Comparison of ENCODE assay signal across 1 cellular context in genomic region chr17:930258-930657, GRCh38.
TF ChIP-seq lines count a peak whose summit lies in the region.

No MANE protein-coding gene starts in this region.

TF ChIP-seq in HepG2, 621 proteins besides CTCF, POLR2A, EP300 and RAD21 (continued from another document and continues in another):
- TF ChIP-seq ZBTB37 (CRISPR knock-in tag; IDR thresholded peaks at IDR 0.05): peak; percentile 29; the same call in 1 of the 2 replicates
- TF ChIP-seq, protein P1, sequence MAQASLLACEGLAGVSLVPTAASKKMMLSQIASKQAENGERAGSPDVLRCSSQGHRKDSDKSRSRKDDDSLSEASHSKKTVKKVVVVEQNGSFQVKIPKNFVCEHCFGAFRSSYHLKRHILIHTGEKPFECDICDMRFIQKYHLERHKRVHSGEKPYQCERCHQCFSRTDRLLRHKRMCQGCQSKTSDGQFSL (CRISPR knock-in tag; IDR thresholded peaks at IDR 0.05): no peak
- peak; percentile 31; the same call in 1 of the 2 replicates for TF ChIP-seq STAG1 (CRISPR knock-in tag; IDR thresholded peaks at IDR 0.05)
- peak; percentile 94 for TF ChIP-seq TBX2 (CRISPR knock-in tag; IDR thresholded peaks at IDR 0.05; ENCODE audit: borderline replicate concordance)
- TF ChIP-seq, protein P2, sequence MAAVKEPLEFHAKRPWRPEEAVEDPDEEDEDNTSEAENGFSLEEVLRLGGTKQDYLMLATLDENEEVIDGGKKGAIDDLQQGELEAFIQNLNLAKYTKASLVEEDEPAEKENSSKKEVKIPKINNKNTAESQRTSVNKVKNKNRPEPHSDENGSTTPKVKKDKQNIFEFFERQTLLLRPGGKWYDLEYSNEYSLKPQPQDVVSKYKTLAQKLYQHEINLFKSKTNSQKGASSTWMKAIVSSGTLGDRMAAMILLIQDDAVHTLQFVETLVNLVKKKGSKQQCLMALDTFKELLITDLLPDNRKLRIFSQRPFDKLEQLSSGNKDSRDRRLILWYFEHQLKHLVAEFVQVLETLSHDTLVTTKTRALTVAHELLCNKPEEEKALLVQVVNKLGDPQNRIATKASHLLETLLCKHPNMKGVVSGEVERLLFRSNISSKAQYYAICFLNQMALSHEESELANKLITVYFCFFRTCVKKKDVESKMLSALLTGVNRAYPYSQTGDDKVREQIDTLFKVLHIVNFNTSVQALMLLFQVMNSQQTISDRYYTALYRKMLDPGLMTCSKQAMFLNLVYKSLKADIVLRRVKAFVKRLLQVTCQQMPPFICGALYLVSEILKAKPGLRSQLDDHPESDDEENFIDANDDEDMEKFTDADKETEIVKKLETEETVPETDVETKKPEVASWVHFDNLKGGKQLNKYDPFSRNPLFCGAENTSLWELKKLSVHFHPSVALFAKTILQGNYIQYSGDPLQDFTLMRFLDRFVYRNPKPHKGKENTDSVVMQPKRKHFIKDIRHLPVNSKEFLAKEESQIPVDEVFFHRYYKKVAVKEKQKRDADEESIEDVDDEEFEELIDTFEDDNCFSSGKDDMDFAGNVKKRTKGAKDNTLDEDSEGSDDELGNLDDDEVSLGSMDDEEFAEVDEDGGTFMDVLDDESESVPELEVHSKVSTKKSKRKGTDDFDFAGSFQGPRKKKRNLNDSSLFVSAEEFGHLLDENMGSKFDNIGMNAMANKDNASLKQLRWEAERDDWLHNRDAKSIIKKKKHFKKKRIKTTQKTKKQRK (IDR thresholded peaks at IDR 0.05; ENCODE audit: low read length): no peak
- peak; percentile 79; the same call in 1 of the 2 replicates for TF ChIP-seq ZMAT3 (CRISPR knock-in tag; conservative IDR thresholded peaks at IDR 0.05)
- TF ChIP-seq SRSF1 (optimal IDR thresholded peaks at IDR 0.05; ENCODE audit: low read depth, low read length): no peak
- no peak for TF ChIP-seq ZNF235 (CRISPR knock-in tag; IDR thresholded peaks at IDR 0.05; ENCODE audit: borderline replicate concordance)
- TF ChIP-seq CCDC6 (CRISPR knock-in tag; IDR thresholded peaks at IDR 0.05): peak; percentile 64; the same call in 1 of the 2 replicates
- TF ChIP-seq MED13 (CRISPR knock-in tag; IDR thresholded peaks at IDR 0.05): no peak
- TF ChIP-seq KMT2B (CRISPR knock-in tag; IDR thresholded peaks at IDR 0.05): peak; percentile 55; the same call in 1 of the 2 replicates
- TF ChIP-seq ETS1 (CRISPR knock-in tag; IDR thresholded peaks at IDR 0.05): no peak
- TF ChIP-seq, protein P3, sequence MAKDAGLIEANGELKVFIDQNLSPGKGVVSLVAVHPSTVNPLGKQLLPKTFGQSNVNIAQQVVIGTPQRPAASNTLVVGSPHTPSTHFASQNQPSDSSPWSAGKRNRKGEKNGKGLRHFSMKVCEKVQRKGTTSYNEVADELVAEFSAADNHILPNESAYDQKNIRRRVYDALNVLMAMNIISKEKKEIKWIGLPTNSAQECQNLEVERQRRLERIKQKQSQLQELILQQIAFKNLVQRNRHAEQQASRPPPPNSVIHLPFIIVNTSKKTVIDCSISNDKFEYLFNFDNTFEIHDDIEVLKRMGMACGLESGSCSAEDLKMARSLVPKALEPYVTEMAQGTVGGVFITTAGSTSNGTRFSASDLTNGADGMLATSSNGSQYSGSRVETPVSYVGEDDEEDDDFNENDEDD (CRISPR knock-in tag; IDR thresholded peaks at IDR 0.05; ENCODE audit: borderline replicate concordance): no peak
- TF ChIP-seq, protein P4, sequence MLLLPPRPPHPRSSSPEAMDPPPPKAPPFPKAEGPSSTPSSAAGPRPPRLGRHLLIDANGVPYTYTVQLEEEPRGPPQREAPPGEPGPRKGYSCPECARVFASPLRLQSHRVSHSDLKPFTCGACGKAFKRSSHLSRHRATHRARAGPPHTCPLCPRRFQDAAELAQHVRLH (CRISPR knock-in tag; IDR thresholded peaks at IDR 0.05; ENCODE audit: borderline replicate concordance, low read depth): peak; percentile 87; the same call in 1 of the 2 replicates
- TF ChIP-seq CCAR2 (optimal IDR thresholded peaks at IDR 0.05; ENCODE audit: low read depth, low read length): no peak
- TF ChIP-seq HOXA7 (CRISPR knock-in tag; IDR thresholded peaks at IDR 0.05): no peak
- peak; percentile 100 for TF ChIP-seq TBL1XR1 (IDR thresholded peaks at IDR 0.05; ENCODE audit: borderline replicate concordance, low read length, partially characterized antibody)
- peak; percentile 86; the same call in 1 of the 2 replicates for TF ChIP-seq MEIS1 (CRISPR knock-in tag; IDR thresholded peaks at IDR 0.05; ENCODE audit: borderline replicate concordance)
- TF ChIP-seq, protein P5, sequence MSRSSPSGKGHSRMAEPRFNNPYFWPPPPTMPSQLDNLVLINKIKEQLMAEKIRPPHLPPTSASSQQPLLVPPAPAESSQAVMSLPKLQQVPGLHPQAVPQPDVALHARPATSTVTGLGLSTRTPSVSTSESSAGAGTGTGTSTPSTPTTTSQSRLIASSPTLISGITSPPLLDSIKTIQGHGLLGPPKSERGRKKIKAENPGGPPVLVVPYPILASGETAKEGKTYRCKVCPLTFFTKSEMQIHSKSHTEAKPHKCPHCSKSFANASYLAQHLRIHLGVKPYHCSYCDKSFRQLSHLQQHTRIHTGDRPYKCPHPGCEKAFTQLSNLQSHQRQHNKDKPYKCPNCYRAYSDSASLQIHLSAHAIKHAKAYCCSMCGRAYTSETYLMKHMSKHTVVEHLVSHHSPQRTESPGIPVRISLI (CRISPR knock-in tag; IDR thresholded peaks at IDR 0.05; ENCODE audit: borderline replicate concordance): peak; percentile 100
- no peak; the same call in 1 of the 2 replicates for TF ChIP-seq ZNF350 (CRISPR knock-in tag; IDR thresholded peaks at IDR 0.05; ENCODE audit: borderline replicate concordance, low read depth)
- TF ChIP-seq, protein P6, sequence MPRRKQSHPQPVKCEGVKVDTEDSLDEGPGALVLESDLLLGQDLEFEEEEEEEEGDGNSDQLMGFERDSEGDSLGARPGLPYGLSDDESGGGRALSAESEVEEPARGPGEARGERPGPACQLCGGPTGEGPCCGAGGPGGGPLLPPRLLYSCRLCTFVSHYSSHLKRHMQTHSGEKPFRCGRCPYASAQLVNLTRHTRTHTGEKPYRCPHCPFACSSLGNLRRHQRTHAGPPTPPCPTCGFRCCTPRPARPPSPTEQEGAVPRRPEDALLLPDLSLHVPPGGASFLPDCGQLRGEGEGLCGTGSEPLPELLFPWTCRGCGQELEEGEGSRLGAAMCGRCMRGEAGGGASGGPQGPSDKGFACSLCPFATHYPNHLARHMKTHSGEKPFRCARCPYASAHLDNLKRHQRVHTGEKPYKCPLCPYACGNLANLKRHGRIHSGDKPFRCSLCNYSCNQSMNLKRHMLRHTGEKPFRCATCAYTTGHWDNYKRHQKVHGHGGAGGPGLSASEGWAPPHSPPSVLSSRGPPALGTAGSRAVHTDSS (CRISPR knock-in tag; conservative IDR thresholded peaks at IDR 0.05): no peak
- TF ChIP-seq ZNF143 (CRISPR knock-in tag; IDR thresholded peaks at IDR 0.05): no peak; the same call in 1 of the 2 replicates
- TF ChIP-seq CAMTA2 (CRISPR knock-in tag; IDR thresholded peaks at IDR 0.05; ENCODE audit: borderline replicate concordance): no peak
- peak; percentile 81 for TF ChIP-seq HOXA3 (CRISPR knock-in tag; IDR thresholded peaks at IDR 0.05)
- TF ChIP-seq ZNF629 (CRISPR knock-in tag; conservative IDR thresholded peaks at IDR 0.05): no peak
- TF ChIP-seq, protein P7, sequence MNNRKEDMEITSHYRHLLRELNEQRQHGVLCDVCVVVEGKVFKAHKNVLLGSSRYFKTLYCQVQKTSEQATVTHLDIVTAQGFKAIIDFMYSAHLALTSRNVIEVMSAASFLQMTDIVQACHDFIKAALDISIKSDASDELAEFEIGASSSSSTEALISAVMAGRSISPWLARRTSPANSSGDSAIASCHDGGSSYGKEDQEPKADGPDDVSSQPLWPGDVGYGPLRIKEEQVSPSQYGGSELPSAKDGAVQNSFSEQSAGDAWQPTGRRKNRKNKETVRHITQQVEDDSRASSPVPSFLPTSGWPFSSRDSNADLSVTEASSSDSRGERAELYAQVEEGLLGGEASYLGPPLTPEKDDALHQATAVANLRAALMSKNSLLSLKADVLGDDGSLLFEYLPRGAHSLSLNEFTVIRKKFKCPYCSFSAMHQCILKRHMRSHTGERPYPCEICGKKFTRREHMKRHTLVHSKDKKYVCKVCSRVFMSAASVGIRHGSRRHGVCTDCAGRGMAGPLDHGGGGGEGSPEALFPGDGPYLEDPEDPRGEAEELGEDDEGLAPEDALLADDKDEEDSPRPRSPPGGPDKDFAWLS (CRISPR knock-in tag; IDR thresholded peaks at IDR 0.05; ENCODE audit: borderline replicate concordance): no peak
- TF ChIP-seq, protein P8, sequence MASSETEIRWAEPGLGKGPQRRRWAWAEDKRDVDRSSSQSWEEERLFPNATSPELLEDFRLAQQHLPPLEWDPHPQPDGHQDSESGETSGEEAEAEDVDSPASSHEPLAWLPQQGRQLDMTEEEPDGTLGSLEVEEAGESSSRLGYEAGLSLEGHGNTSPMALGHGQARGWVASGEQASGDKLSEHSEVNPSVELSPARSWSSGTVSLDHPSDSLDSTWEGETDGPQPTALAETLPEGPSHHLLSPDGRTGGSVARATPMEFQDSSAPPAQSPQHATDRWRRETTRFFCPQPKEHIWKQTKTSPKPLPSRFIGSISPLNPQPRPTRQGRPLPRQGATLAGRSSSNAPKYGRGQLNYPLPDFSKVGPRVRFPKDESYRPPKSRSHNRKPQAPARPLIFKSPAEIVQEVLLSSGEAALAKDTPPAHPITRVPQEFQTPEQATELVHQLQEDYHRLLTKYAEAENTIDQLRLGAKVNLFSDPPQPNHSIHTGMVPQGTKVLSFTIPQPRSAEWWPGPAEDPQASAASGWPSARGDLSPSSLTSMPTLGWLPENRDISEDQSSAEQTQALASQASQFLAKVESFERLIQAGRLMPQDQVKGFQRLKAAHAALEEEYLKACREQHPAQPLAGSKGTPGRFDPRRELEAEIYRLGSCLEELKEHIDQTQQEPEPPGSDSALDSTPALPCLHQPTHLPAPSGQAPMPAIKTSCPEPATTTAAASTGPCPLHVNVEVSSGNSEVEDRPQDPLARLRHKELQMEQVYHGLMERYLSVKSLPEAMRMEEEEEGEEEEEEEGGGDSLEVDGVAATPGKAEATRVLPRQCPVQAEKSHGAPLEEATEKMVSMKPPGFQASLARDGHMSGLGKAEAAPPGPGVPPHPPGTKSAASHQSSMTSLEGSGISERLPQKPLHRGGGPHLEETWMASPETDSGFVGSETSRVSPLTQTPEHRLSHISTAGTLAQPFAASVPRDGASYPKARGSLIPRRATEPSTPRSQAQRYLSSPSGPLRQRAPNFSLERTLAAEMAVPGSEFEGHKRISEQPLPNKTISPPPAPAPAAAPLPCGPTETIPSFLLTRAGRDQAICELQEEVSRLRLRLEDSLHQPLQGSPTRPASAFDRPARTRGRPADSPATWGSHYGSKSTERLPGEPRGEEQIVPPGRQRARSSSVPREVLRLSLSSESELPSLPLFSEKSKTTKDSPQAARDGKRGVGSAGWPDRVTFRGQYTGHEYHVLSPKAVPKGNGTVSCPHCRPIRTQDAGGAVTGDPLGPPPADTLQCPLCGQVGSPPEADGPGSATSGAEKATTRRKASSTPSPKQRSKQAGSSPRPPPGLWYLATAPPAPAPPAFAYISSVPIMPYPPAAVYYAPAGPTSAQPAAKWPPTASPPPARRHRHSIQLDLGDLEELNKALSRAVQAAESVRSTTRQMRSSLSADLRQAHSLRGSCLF (CRISPR knock-in tag; IDR thresholded peaks at IDR 0.05; ENCODE audit: borderline replicate concordance): no peak
- no peak for TF ChIP-seq GABPA (IDR thresholded peaks at IDR 0.05; ENCODE audit: low read depth, low read length)
- peak; percentile 70; the same call in 1 of the 2 replicates for TF ChIP-seq GABPA (CRISPR knock-in tag; IDR thresholded peaks at IDR 0.05; ENCODE audit: low read depth)
- 0 out of 2 replicates have a peak, but pooled peaks have one; percentile 46 for TF ChIP-seq KLF9 (CRISPR knock-in tag; IDR thresholded peaks at IDR 0.05; ENCODE audit: low read depth)
- TF ChIP-seq ZNF576 (CRISPR knock-in tag; IDR thresholded peaks at IDR 0.05): no peak
- TF ChIP-seq ZNF253 (CRISPR knock-in tag; IDR thresholded peaks at IDR 0.05; ENCODE audit: borderline replicate concordance): no peak
- TF ChIP-seq ARNTL (CRISPR knock-in tag; IDR thresholded peaks at IDR 0.05): peak; percentile 83
- TF ChIP-seq, protein P9, sequence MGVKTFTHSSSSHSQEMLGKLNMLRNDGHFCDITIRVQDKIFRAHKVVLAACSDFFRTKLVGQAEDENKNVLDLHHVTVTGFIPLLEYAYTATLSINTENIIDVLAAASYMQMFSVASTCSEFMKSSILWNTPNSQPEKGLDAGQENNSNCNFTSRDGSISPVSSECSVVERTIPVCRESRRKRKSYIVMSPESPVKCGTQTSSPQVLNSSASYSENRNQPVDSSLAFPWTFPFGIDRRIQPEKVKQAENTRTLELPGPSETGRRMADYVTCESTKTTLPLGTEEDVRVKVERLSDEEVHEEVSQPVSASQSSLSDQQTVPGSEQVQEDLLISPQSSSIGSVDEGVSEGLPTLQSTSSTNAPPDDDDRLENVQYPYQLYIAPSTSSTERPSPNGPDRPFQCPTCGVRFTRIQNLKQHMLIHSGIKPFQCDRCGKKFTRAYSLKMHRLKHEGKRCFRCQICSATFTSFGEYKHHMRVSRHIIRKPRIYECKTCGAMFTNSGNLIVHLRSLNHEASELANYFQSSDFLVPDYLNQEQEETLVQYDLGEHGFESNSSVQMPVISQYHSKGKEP (CRISPR knock-in tag; IDR thresholded peaks at IDR 0.05): no peak
- TF ChIP-seq SATB2 (CRISPR knock-in tag; IDR thresholded peaks at IDR 0.05): no peak
- peak; percentile 48; the same call in 1 of the 2 replicates for TF ChIP-seq AKAP8 (CRISPR knock-in tag; IDR thresholded peaks at IDR 0.05)
- no peak; the same call in 1 of the 2 replicates for TF ChIP-seq ZFP90 (CRISPR knock-in tag; IDR thresholded peaks at IDR 0.05; ENCODE audit: borderline replicate concordance)
- no peak for TF ChIP-seq ZBTB7A (CRISPR knock-in tag; IDR thresholded peaks at IDR 0.05)
